Comparison of ENCODE assay signal across 21 cellular contexts in the genomic region with DNA sequence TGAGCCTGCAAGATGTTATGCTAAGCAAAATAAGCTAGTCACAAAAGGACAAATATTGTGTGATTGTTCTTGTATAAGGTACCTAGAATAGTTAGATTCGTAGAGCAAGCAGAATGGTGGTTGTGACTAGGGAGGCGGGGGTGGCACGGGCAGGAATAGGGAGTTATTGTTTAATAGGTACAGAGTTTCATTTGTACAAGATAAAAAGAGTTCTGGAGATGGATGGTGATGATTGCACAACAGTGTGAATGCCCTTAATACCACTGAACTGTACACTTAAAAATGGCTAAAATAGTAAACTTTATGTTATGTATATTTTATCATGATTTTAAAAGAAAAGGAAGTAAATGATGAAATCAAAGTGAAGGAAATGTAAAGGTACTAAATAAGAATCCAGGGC. TPM values are rescaled to one million over a fixed set of nuclear protein-coding genes. Genes with fewer than 3 reads are reported as not detected.
"Had no signal": no experiment of that assay in that cellular context is flagged by ENCODE, and none has a peak within 500 bp of the region (broad histone marks: within the 10 kb centered on the region; RNA-seq: fewer than 3 reads in every experiment).

No MANE protein-coding gene starts in this region.

- H3K27ac Mint-ChIP-seq: activated CD8-positive, alpha-beta T cell treated with anti-CD3 and anti-CD28 coated beads, Interleukin-2, amount 10 ng/mL, durations not matched to agents 7 days and 5 days; activated naive CD8-positive, alpha-beta T cell treated with anti-CD3 and anti-CD28 coated beads, Interleukin-2, amount 10 ng/mL, durations not matched to agents 7 days and 5 days; T-helper 1 cell treated with Interleukin-12 subunit alpha and Interleukin-12 subunit beta and Interleukin-4 antibody, amounts not matched to agents 30 μg/mL and 1 μg/mL, for 36 hours had no signal

- H3K4me3 Mint-ChIP-seq: activated CD8-positive, alpha-beta T cell treated with anti-CD3 and anti-CD28 coated beads, Interleukin-2, amount 10 ng/mL, durations not matched to agents 7 days and 5 days; activated naive CD8-positive, alpha-beta T cell treated with anti-CD3 and anti-CD28 coated beads, Interleukin-2, amount 10 ng/mL, durations not matched to agents 7 days and 5 days; T-helper 1 cell treated with Interleukin-12 subunit alpha and Interleukin-12 subunit beta and Interleukin-4 antibody, amounts not matched to agents 30 μg/mL and 1 μg/mL, for 36 hours had no signal

- H3K4me1 ChIP-seq: body of pancreas had no signal

- H3K27me3 Mint-ChIP-seq: activated naive CD8-positive, alpha-beta T cell treated with anti-CD3 and anti-CD28 coated beads, Interleukin-2, amount 10 ng/mL, durations not matched to agents 7 days and 5 days had no signal

- FAIRE-seq: bronchial epithelial cell had no signal

- H3K9me3 ChIP-seq: adrenal gland, body of pancreas had no signal

- H3K27me3 ChIP-seq: adrenal gland, body of pancreas had no signal

- H3K9me3 Mint-ChIP-seq: activated naive CD8-positive, alpha-beta T cell treated with anti-CD3 and anti-CD28 coated beads, Interleukin-2, amount 10 ng/mL, durations not matched to agents 7 days and 5 days; T-helper 1 cell treated with Interleukin-12 subunit alpha and Interleukin-12 subunit beta and Interleukin-4 antibody, amounts not matched to agents 30 μg/mL and 1 μg/mL, for 36 hours had no signal

- DNase-seq: activated CD4-positive, alpha-beta T cell treated with anti-CD3 and anti-CD28 coated beads for 48 hours; activated CD4-positive, alpha-beta T cell treated with anti-CD3 and anti-CD28 coated beads, Interleukin-2, amount 50 U/mL, for 4 hours; activated CD8-positive, alpha-beta memory T cell treated with anti-CD3 and anti-CD28 coated beads, Interleukin-2, amount 50 U/mL, for 48 hours; activated CD8-positive, alpha-beta T cell treated with anti-CD3 and anti-CD28 coated beads, Interleukin-2, amount 10 ng/mL, durations not matched to agents 7 days and 5 days; activated naive CD4-positive, alpha-beta T cell treated with anti-CD3 and anti-CD28 coated beads, Interleukin-2, amount 50 U/mL, for 16 hours; activated naive CD8-positive, alpha-beta T cell treated with anti-CD3 and anti-CD28 coated beads, Interleukin-2, amount 10 ng/mL, durations not matched to agents 7 days and 5 days; activated T-cell treated with anti-CD3 and anti-CD28 coated beads, Interleukin-2, amount 50 U/mL, for 1 hour; adrenal gland; aorta; body of pancreas; Kasumi-1; KBM-7; NCI-H1105 treated with DMSO at 0.1 percent for 48 hours; NCI-H1436 treated with DMSO at 0.1 percent for 48 hours; NCI-H187; NCI-H2081; PC-3 had no signal

- H3K4me3 ChIP-seq: adrenal gland, body of pancreas had no signal

- H3K27ac ChIP-seq: adrenal gland, body of pancreas had no signal

- ATAC-seq: activated CD4-positive, CD25-positive, alpha-beta regulatory T cell treated with anti-CD3 and anti-CD28 coated beads, Interleukin-2, amount 50 U/mL, for 24 hours; activated CD8-positive, alpha-beta T cell treated with anti-CD3 and anti-CD28 coated beads, Interleukin-2, amount 10 ng/mL, durations not matched to agents 7 days and 5 days; body of pancreas; PC-3 had no signal

RNA-seq across cellular contexts. Expression of a gene that starts 51.2 kb away (rescaled TPM):
- total RNA-seq: activated CD8-positive, alpha-beta T cell treated with anti-CD3 and anti-CD28 coated beads, Interleukin-2, amount 10 ng/mL, durations not matched to agents 7 days and 5 days; activated naive CD8-positive, alpha-beta T cell treated with anti-CD3 and anti-CD28 coated beads, Interleukin-2, amount 10 ng/mL, durations not matched to agents 7 days and 5 days; aorta; body of pancreas; PC-3; SK-MEL-5 had no signal
- polyA plus RNA-seq: aorta had no signal
